19 cellular contexts compared by ENCODE assay signal in the genomic region with DNA sequence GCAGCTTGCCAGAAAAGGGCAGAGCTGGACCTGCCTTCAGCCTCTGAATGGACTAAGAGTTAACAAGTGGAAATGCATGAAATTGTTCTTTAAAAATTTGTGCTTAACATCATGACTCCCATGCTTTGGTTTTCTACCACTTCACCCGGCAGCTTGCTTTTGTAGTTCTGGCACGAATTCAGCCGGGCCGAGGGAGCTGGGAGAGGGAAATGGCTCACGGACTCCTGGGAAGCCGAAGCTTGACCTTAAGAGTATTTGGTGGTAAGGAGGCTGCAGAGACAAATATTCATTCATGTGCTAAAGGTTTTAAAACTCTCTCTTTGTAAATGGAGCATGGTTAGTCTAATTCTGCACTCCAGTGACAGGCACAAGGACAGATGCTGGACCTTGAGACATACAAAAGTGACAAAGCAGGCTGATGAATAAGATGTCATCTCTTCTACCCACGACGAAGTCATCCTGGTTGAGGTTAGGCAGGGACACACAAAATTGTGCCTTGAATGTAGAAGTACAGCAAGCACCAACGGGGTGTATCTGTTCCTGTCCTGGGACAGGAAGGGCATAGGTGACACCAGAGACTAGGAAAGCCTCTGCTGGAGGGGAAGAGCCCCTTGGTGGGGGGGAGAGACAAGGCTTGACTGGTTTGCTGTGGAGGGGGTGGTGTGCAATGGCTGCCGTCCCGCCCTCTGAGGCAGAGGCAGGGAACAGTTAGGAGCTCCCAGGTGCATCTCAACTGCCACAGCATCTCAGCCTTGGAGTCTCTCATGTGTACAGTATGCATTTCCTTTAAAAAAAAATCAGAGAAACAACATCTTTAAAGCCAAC. TPM values are rescaled to one million over a fixed set of nuclear protein-coding genes. Genes with fewer than 3 reads are reported as not detected.
DNase-seq lines count a peak whose midpoint lies in the region; ATAC-seq and TF ChIP-seq lines count a peak whose summit lies in the region.
"Had no signal": no experiment of that assay in that cellular context is flagged by ENCODE, and none has a peak within 500 bp of the region (broad histone marks: within the 10 kb centered on the region; RNA-seq: fewer than 3 reads in every experiment).

No MANE protein-coding gene starts in this region.

- no peak overlapping the region for H3K4me3 ChIP-seq in osteoblast (ENCODE audit: insufficient read depth, low read length)
- H3K4me3 ChIP-seq: GM23248, lung, PC-9, tibial nerve had no signal

- peak overlapping the region; percentile 77 for H3K27ac Mint-ChIP-seq in activated CD4-positive, alpha-beta T cell treated with anti-CD3 and anti-CD28 coated beads, Interleukin-2, amount 10 ng/mL, durations not matched to agents 24 days and 14 days
- H3K27ac Mint-ChIP-seq in HFFc6, result no peak overlapping the region
- peak overlapping the region; percentile 2 for H3K27ac Mint-ChIP-seq in activated T-helper 17 cell treated with anti-CD3 and anti-CD28 coated beads, Interleukin-2, amount 50 U/mL, for 72 hours
- H3K27ac Mint-ChIP-seq in CD14-positive monocyte, result peak overlapping the region in 1 of 7 donors; percentile 61

- no peaks in the 10 kb centered on the region for H3K79me2 ChIP-seq in osteoblast (ENCODE audit: insufficient read depth, low read length)

- H3K27ac ChIP-seq in osteoblast (ENCODE audit: low read depth, low read length), result no peak overlapping the region
- H3K27ac ChIP-seq: GM23248, PC-9, tibial nerve had no signal

- peak overlapping the region; percentile 28 for H2AFZ ChIP-seq in osteoblast (ENCODE audit: low read length)
- H2AFZ ChIP-seq: GM23248, PC-9 had no signal

- H3K36me3 Mint-ChIP-seq in activated CD4-positive, alpha-beta T cell treated with anti-CD3 and anti-CD28 coated beads, Interleukin-2, amount 10 ng/mL, durations not matched to agents 24 days and 14 days (ENCODE audit: low read depth), result peaks cover 6% of the 10 kb centered on the region
- H3K36me3 Mint-ChIP-seq in HFFc6 (ENCODE audit: low read depth) (no peaks in the 10 kb centered on the region), CD14-positive monocyte (peaks cover 8 to 13% of the 10 kb centered on the region in 2 donors)
- peaks cover 2% of the 10 kb centered on the region for H3K36me3 Mint-ChIP-seq in activated T-helper 17 cell treated with anti-CD3 and anti-CD28 coated beads, Interleukin-2, amount 50 U/mL, for 72 hours (ENCODE audit: low read depth)

- intact Hi-C loops in activated CD4-positive, alpha-beta T cell treated with anti-CD3 and anti-CD28 coated beads, Interleukin-2, amount 10 ng/mL, durations not matched to agents 24 days and 14 days (cut with micrococcal nuclease), result loop anchor here (2.0 kb wide), 1 partner anchor 29 kb away; no protein-coding TSS in a partner anchor
- intact Hi-C loops in CD14-positive monocyte (cut with micrococcal nuclease), result no loop called here

- H3K4me2 ChIP-seq in osteoblast (ENCODE audit: insufficient read depth, low read length), result peak overlapping the region; percentile 42
- H3K4me2 ChIP-seq: PC-9 had no signal

- peaks cover 7% of the 10 kb centered on the region for H3K9me3 Mint-ChIP-seq in activated CD4-positive, alpha-beta T cell treated with anti-CD3 and anti-CD28 coated beads, Interleukin-2, amount 10 ng/mL, durations not matched to agents 24 days and 14 days
- H3K9me3 Mint-ChIP-seq in HFFc6 (no peaks in the 10 kb centered on the region), CD14-positive monocyte (no peaks in the 10 kb centered on the region)
- no peaks in the 10 kb centered on the region for H3K9me3 Mint-ChIP-seq in activated T-helper 17 cell treated with anti-CD3 and anti-CD28 coated beads, Interleukin-2, amount 50 U/mL, for 72 hours

- DNase-seq in activated CD4-positive, alpha-beta T cell treated with anti-CD3 and anti-CD28 coated beads, Interleukin-2, amount 10 ng/mL, durations not matched to agents 24 days and 14 days, result peak; percentile 66
- no peak for DNase-seq in activated CD4-positive, alpha-beta T cell treated with anti-CD3 and anti-CD28 coated beads, Interleukin-2, amount 50 U/mL, for 4 hours
- DNase-seq in HFFc6 (peak; percentile 9), osteoblast (ENCODE audit: insufficient read length, low spot score, missing footprints) (peak; percentile 31), CD14-positive monocyte (ENCODE audit: low spot score) (no peak), DMS 273 treated with DMSO at 0.1 percent for 48 hours (lab: John Stamatoyannopoulos, UW) (no peak), NCI-H1105 treated with DMSO at 0.1 percent for 48 hours (lab: John Stamatoyannopoulos, UW) (no peak)
- DNase-seq: ACHN, IMR-90, NCI-H1436 treated with DMSO at 0.1 percent for 48 hours, PC-9, retina had no signal

- TF ChIP-seq CTCF in HFFc6 (IDR thresholded peaks at IDR 0.05) (no peak), osteoblast (IDR thresholded peaks at IDR 0.05; ENCODE audit: extremely low read depth, low read depth, low read length) (no peak), CD14-positive monocyte (IDR thresholded peaks at IDR 0.05) (no peak)

- H3K4me3 Mint-ChIP-seq in activated CD4-positive, alpha-beta T cell treated with anti-CD3 and anti-CD28 coated beads, Interleukin-2, amount 10 ng/mL, durations not matched to agents 24 days and 14 days, result peak overlapping the region; percentile 38
- H3K4me3 Mint-ChIP-seq in HFFc6, result no peak overlapping the region
- H3K4me3 Mint-ChIP-seq in activated T-helper 17 cell treated with anti-CD3 and anti-CD28 coated beads, Interleukin-2, amount 50 U/mL, for 72 hours, result no peak overlapping the region
- no peak overlapping the region for H3K4me3 Mint-ChIP-seq in CD14-positive monocyte

- ATAC-seq in activated T-helper 17 cell treated with anti-CD3 and anti-CD28 coated beads, Interleukin-2, amount 50 U/mL, for 72 hours (replicated peaks), result peak; percentile 43
- ATAC-seq: SK-N-SH treated with all-trans-retinoic acid at 6 μM for 48 hours had no signal

- no peaks in the 10 kb centered on the region for H3K27me3 ChIP-seq in osteoblast (ENCODE audit: insufficient read depth, low read length)
- H3K27me3 ChIP-seq: tibial nerve had no signal

- H3K27me3 Mint-ChIP-seq in activated CD4-positive, alpha-beta T cell treated with anti-CD3 and anti-CD28 coated beads, Interleukin-2, amount 10 ng/mL, durations not matched to agents 24 days and 14 days, result no peaks in the 10 kb centered on the region
- no peaks in the 10 kb centered on the region for H3K27me3 Mint-ChIP-seq in HFFc6 (ENCODE audit: insufficient read depth)
- no peaks in the 10 kb centered on the region for H3K27me3 Mint-ChIP-seq in activated T-helper 17 cell treated with anti-CD3 and anti-CD28 coated beads, Interleukin-2, amount 50 U/mL, for 72 hours
- peaks cover 0 to 3% (median 0%) of the 10 kb centered on the region in 3 donors for H3K27me3 Mint-ChIP-seq in CD14-positive monocyte (ENCODE audit: low read depth in 3 of 3)

- no peaks in the 10 kb centered on the region for H3K9me3 ChIP-seq in osteoblast (ENCODE audit: low read depth, low read length)
- H3K9me3 ChIP-seq: tibial nerve had no signal

- H3K4me1 Mint-ChIP-seq in activated CD4-positive, alpha-beta T cell treated with anti-CD3 and anti-CD28 coated beads, Interleukin-2, amount 10 ng/mL, durations not matched to agents 24 days and 14 days, result peaks cover 32% of the 10 kb centered on the region
- H3K4me1 Mint-ChIP-seq in HFFc6 (ENCODE audit: low read depth), result peaks cover 31% of the 10 kb centered on the region
- peaks cover 11% of the 10 kb centered on the region for H3K4me1 Mint-ChIP-seq in activated T-helper 17 cell treated with anti-CD3 and anti-CD28 coated beads, Interleukin-2, amount 50 U/mL, for 72 hours
- peaks cover 16% of the 10 kb centered on the region for H3K4me1 Mint-ChIP-seq in CD14-positive monocyte

- no peaks in the 10 kb centered on the region for H4K20me1 ChIP-seq in osteoblast (ENCODE audit: insufficient read depth, low read length)

- peaks cover 16% of the 10 kb centered on the region for H3K4me1 ChIP-seq in osteoblast (ENCODE audit: insufficient read depth, low read length)
- H3K4me1 ChIP-seq: tibial nerve had no signal

- no peaks in the 10 kb centered on the region for H3K36me3 ChIP-seq in osteoblast (ENCODE audit: insufficient read depth, low read length)

RNA-seq across cellular contexts. Expression of a gene that starts 17.4 kb away (rescaled TPM):
- 85.1 and 87.1 TPM in 2 replicates for total RNA-seq in activated CD4-positive, alpha-beta T cell treated with anti-CD3 and anti-CD28 coated beads, Interleukin-2, amount 10 ng/mL, durations not matched to agents 24 days and 14 days
- under 1 TPM in 5 of 6 experiments, not detected in 1; 0.05 to 0.28 (median 0.07) TPM for total RNA-seq in HFFc6 (2021; fragmentation: NEBNext Ultra II Directional; extraction: Animal tissue kit (Norgen Biotek cat#: 25700))
- total RNA-seq in activated T-helper 17 cell treated with anti-CD3 and anti-CD28 coated beads, Interleukin-2, amount 50 U/mL, for 72 hours, result 10 to 100 TPM; 33.0 to 38.6 TPM
- total RNA-seq in osteoblast, result under 0.01 TPM in 1 of 2 replicates, not detected in the other
- not detected for polyA plus RNA-seq in CD14-positive monocyte
- total RNA-seq: cerebellum, GM23248 had no signal
- polyA plus RNA-seq: GM23248, neural cell had no signal

Comparison
In these comparisons a context has a peak if more than half of its experiments do, and no peak if none do; other contexts are left out.
1. DNase-seq: peak in activated CD4-positive, alpha-beta T cell treated with anti-CD3 and anti-CD28 coated beads, Interleukin-2, amount 10 ng/mL, durations not matched to agents 24 days and 14 days (single experiment), HFFc6 (single experiment) and osteoblast (single experiment); none in activated CD4-positive, alpha-beta T cell treated with anti-CD3 and anti-CD28 coated beads, Interleukin-2, amount 50 U/mL, for 4 hours (0 of 2), CD14-positive monocyte (single experiment), DMS 273 treated with DMSO at 0.1 percent for 48 hours (single experiment) and NCI-H1105 treated with DMSO at 0.1 percent for 48 hours (single experiment).
2. RNA of a gene that starts 17.4 kb away (total RNA-seq): 85.1 to 87.1 TPM in activated CD4-positive, alpha-beta T cell treated with anti-CD3 and anti-CD28 coated beads, Interleukin-2, amount 10 ng/mL, durations not matched to agents 24 days and 14 days and 33.0 to 38.6 TPM in activated T-helper 17 cell treated with anti-CD3 and anti-CD28 coated beads, Interleukin-2, amount 50 U/mL, for 72 hours; 0.05 to 0.28 TPM in HFFc6 and under 0.01 TPM in osteoblast; every median in the first group is over 10 times any median in the second.